ENCODE assay signal across 32 cellular contexts in genomic region chr1:53930932-53931331, GRCh38. TPM values are rescaled to one million over a fixed set of nuclear protein-coding genes. Genes with fewer than 3 reads are reported as not detected.
"Had no signal": no experiment of that assay in that cellular context is flagged by ENCODE, and none has a peak within 500 bp of the region (broad histone marks: within the 10 kb centered on the region; RNA-seq: fewer than 3 reads in every experiment).

No MANE protein-coding gene starts in this region.

- H3K4me3 Mint-ChIP-seq: stimulated activated effector memory CD8-positive, alpha-beta T cell treated with anti-CD3 and anti-CD28 coated beads, Interleukin-12 subunit alpha, Interleukin-12 subunit beta, amount 100 ng/mL, for 72 hours; stimulated activated memory B cell treated with anti-CD40 and anti-IgM and Interleukin-4, amounts not matched to agents 10 μg/mL and 1 μg/mL and 100 μg/mL, for 72 hours; stimulated activated naive B cell treated with anti-CD40 and anti-IgM and Interleukin-4, amounts not matched to agents 10 μg/mL and 1 μg/mL and 100 μg/mL, for 72 hours; stimulated activated naive CD8-positive, alpha-beta T cell treated with anti-CD3 and anti-CD28 coated beads, Interleukin-15, amount 100 ng/mL, for 72 hours; stimulated activated naive CD8-positive, alpha-beta T cell treated with anti-CD3 and anti-CD28 coated beads, Interleukin-15, Interleukin-2, amounts not matched to agents 100 ng/mL and 50 ng/mL, for 24 hours; type B pancreatic cell had no signal

- H3K27me3 Mint-ChIP-seq: stimulated activated memory B cell treated with anti-CD40 and anti-IgM and Interleukin-4, amounts not matched to agents 10 μg/mL and 1 μg/mL and 100 μg/mL, for 72 hours; stimulated activated naive B cell treated with anti-CD40 and anti-IgM and Interleukin-4, amounts not matched to agents 10 μg/mL and 1 μg/mL and 100 μg/mL, for 72 hours; stimulated activated naive CD8-positive, alpha-beta T cell treated with anti-CD3 and anti-CD28 coated beads, Interleukin-15, amount 100 ng/mL, for 72 hours; stimulated activated naive CD8-positive, alpha-beta T cell treated with anti-CD3 and anti-CD28 coated beads, Interleukin-15, Interleukin-2, amounts not matched to agents 100 ng/mL and 50 ng/mL, for 24 hours; type B pancreatic cell had no signal

- H3K4me1 Mint-ChIP-seq: stimulated activated effector memory CD8-positive, alpha-beta T cell treated with anti-CD3 and anti-CD28 coated beads, Interleukin-12 subunit alpha, Interleukin-12 subunit beta, amount 100 ng/mL, for 72 hours; stimulated activated memory B cell treated with anti-CD40 and anti-IgM and Interleukin-4, amounts not matched to agents 10 μg/mL and 1 μg/mL and 100 μg/mL, for 72 hours; stimulated activated naive B cell treated with anti-CD40 and anti-IgM and Interleukin-4, amounts not matched to agents 10 μg/mL and 1 μg/mL and 100 μg/mL, for 72 hours; stimulated activated naive CD8-positive, alpha-beta T cell treated with anti-CD3 and anti-CD28 coated beads, Interleukin-15, amount 100 ng/mL, for 72 hours had no signal

- H3K36me3 ChIP-seq: thoracic aorta, uterus had no signal

- H3K27me3 ChIP-seq: stomach, suprapubic skin, testis, thyroid gland, tibial artery, tibial nerve, transverse colon, upper lobe of left lung, upper lobe of right lung, uterus, vagina had no signal

- H3K4me1 ChIP-seq: stomach, suprapubic skin, testis, thyroid gland, tibial artery, tibial nerve, transverse colon, upper lobe of left lung, upper lobe of right lung, uterus, vagina had no signal

- H3K9me3 Mint-ChIP-seq: stimulated activated effector memory CD8-positive, alpha-beta T cell treated with anti-CD3 and anti-CD28 coated beads, Interleukin-12 subunit alpha, Interleukin-12 subunit beta, amount 100 ng/mL, for 72 hours; stimulated activated memory B cell treated with anti-CD40 and anti-IgM and Interleukin-4, amounts not matched to agents 10 μg/mL and 1 μg/mL and 100 μg/mL, for 72 hours; type B pancreatic cell had no signal

- DNase-seq: stimulated activated CD4-positive, alpha-beta T cell treated with anti-CD3 and anti-CD28 coated beads, Interleukin-2, amount 100 ng/mL, for 48 hours; stimulated activated CD4-positive, alpha-beta T cell treated with anti-CD3 and anti-CD28 coated beads, Interleukin-4, amount 100 ng/mL, for 1 hour; stimulated activated CD4-positive, alpha-beta T cell treated with anti-CD3 and anti-CD28 coated beads, Interleukin-4, amount 100 ng/mL, for 24 hours; stimulated activated CD4-positive, alpha-beta T cell treated with anti-CD3 and anti-CD28 coated beads, Interleukin-4, amount 100 ng/mL, for 4 hours; stimulated activated CD8-positive, alpha-beta memory T cell treated with anti-CD3 and anti-CD28 coated beads, Interleukin-4, amount 100 ng/mL, for 48 hours; stimulated activated naive B cell treated with anti-CD40 and anti-IgM and Interleukin-4, amounts not matched to agents 10 μg/mL and 1 μg/mL and 100 μg/mL, for 72 hours; stimulated activated naive CD4-positive, alpha-beta T cell; stimulated activated naive CD4-positive, alpha-beta T cell treated with Interleukin-2 at 50 U/mL for 16 hours; stimulated activated naive CD8-positive, alpha-beta T cell treated with anti-CD3 and anti-CD28 coated beads, Interleukin-15, amount 100 ng/mL, for 72 hours; stimulated activated naive CD8-positive, alpha-beta T cell treated with anti-CD3 and anti-CD28 coated beads, Interleukin-15, Interleukin-2, amounts not matched to agents 100 U/mL and 50 U/mL, for 24 hours; stomach; substantia nigra; testis; thyroid gland; tibial artery; transverse colon; upper lobe of left lung; upper lobe of right lung; uterus had no signal

- H3K4me3 ChIP-seq: stomach, suprapubic skin, testis, thoracic aorta, thyroid gland, tibial artery, tibial nerve, transverse colon, upper lobe of left lung, upper lobe of right lung, uterus, vagina had no signal

- H3K27ac Mint-ChIP-seq: stimulated activated effector memory CD8-positive, alpha-beta T cell treated with anti-CD3 and anti-CD28 coated beads, Interleukin-12 subunit alpha, Interleukin-12 subunit beta, amount 100 ng/mL, for 72 hours; stimulated activated memory B cell treated with anti-CD40 and anti-IgM and Interleukin-4, amounts not matched to agents 10 μg/mL and 1 μg/mL and 100 μg/mL, for 72 hours; stimulated activated naive B cell treated with anti-CD40 and anti-IgM and Interleukin-4, amounts not matched to agents 10 μg/mL and 1 μg/mL and 100 μg/mL, for 72 hours; stimulated activated naive CD8-positive, alpha-beta T cell treated with anti-CD3 and anti-CD28 coated beads, Interleukin-15, amount 100 ng/mL, for 72 hours; stimulated activated naive CD8-positive, alpha-beta T cell treated with anti-CD3 and anti-CD28 coated beads, Interleukin-15, Interleukin-2, amounts not matched to agents 100 ng/mL and 50 ng/mL, for 24 hours; type B pancreatic cell had no signal

- FAIRE-seq: urothelium cell line had no signal

- H3K9me3 ChIP-seq: suprapubic skin, testis, thyroid gland, upper lobe of right lung, uterus had no signal

- H3K27ac ChIP-seq: stomach, suprapubic skin, testis, thoracic aorta, thyroid gland, tibial artery, tibial nerve, transverse colon, upper lobe of left lung, upper lobe of right lung, uterus, vagina had no signal

- ATAC-seq: stimulated activated effector memory CD8-positive, alpha-beta T cell treated with anti-CD3 and anti-CD28 coated beads, Interleukin-12 subunit alpha, Interleukin-12 subunit beta, amount 100 ng/mL, for 72 hours; stimulated activated memory B cell treated with anti-CD40 and anti-IgM and Interleukin-4, amounts not matched to agents 10 μg/mL and 1 μg/mL and 100 μg/mL, for 72 hours; stimulated activated naive B cell treated with anti-CD40 and anti-IgM and Interleukin-4, amounts not matched to agents 10 μg/mL and 1 μg/mL and 100 μg/mL, for 72 hours; stimulated activated naive CD8-positive, alpha-beta T cell treated with anti-CD3 and anti-CD28 coated beads, Interleukin-15, amount 100 ng/mL, for 72 hours; stimulated activated naive CD8-positive, alpha-beta T cell treated with anti-CD3 and anti-CD28 coated beads, Interleukin-15, Interleukin-2, amounts not matched to agents 100 U/mL and 50 U/mL, for 24 hours; upper lobe of right lung had no signal

RNA-seq across cellular contexts. Expression of gene DIO1, which starts 36.9 kb away (rescaled TPM):
- total RNA-seq: stomach, subcutaneous adipose tissue, suprapubic skin, temporal lobe, thoracic aorta, tibial nerve, transverse colon, upper lobe of right lung, ureter, urinary bladder, vagina had no signal
- polyA plus RNA-seq: stomach had no signal
